ENCODE assay signal across 8 cellular contexts in genomic region chr1:146297781-146298574, GRCh38.
DNase-seq lines count a peak whose midpoint lies in the region; ATAC-seq lines count a peak whose summit lies in the region.
"Not testable (repeated sequence)": the region's sequence is repeated elsewhere in the genome, so short reads cannot be mapped to it uniquely, and the experiment has no call there.

No MANE protein-coding gene starts in this region.

- not testable (repeated sequence) for H3K4me3 Mint-ChIP-seq in activated CD8-positive, alpha-beta T cell treated with anti-CD3 and anti-CD28 coated beads, Interleukin-2, amount 10 ng/mL, durations not matched to agents 7 days and 5 days

- H3K27ac Mint-ChIP-seq in activated CD8-positive, alpha-beta T cell treated with anti-CD3 and anti-CD28 coated beads, Interleukin-2, amount 10 ng/mL, durations not matched to agents 7 days and 5 days, result not testable (repeated sequence)

- peak; percentile 48 for ATAC-seq in GM18498 (IDR thresholded peaks at IDR 0.05; ENCODE audit: unreplicated experiment)
- peak; percentile 43 for ATAC-seq in GM19351 (IDR thresholded peaks at IDR 0.05; ENCODE audit: unreplicated experiment)
- ATAC-seq in GM21619 (IDR thresholded peaks at IDR 0.05; ENCODE audit: unreplicated experiment), result peak; percentile 39
- ATAC-seq in HG02938 (IDR thresholded peaks at IDR 0.05; ENCODE audit: unreplicated experiment), result peak; percentile 42
- peak; percentile 52 for ATAC-seq in HG03432 (IDR thresholded peaks at IDR 0.05; ENCODE audit: unreplicated experiment)
- peak; percentile 83 for ATAC-seq in activated CD8-positive, alpha-beta T cell treated with anti-CD3 and anti-CD28 coated beads, Interleukin-2, amount 10 ng/mL, durations not matched to agents 7 days and 5 days
- ATAC-seq in left cardiac atrium, result peak; percentile 77 to 83
- ATAC-seq in sciatic nerve, result peak; percentile 69

- not testable (repeated sequence) for H3K36me3 Mint-ChIP-seq in activated CD8-positive, alpha-beta T cell treated with anti-CD3 and anti-CD28 coated beads, Interleukin-2, amount 10 ng/mL, durations not matched to agents 7 days and 5 days (ENCODE audit: low read depth)

- not testable (repeated sequence) for H3K9me3 Mint-ChIP-seq in activated CD8-positive, alpha-beta T cell treated with anti-CD3 and anti-CD28 coated beads, Interleukin-2, amount 10 ng/mL, durations not matched to agents 7 days and 5 days (ENCODE audit: insufficient read depth)

- not testable (repeated sequence) for DNase-seq in activated CD8-positive, alpha-beta T cell treated with anti-CD3 and anti-CD28 coated beads, Interleukin-2, amount 10 ng/mL, durations not matched to agents 7 days and 5 days; left cardiac atrium; sciatic nerve (ENCODE audit: low spot score)

- H3K4me1 Mint-ChIP-seq in activated CD8-positive, alpha-beta T cell treated with anti-CD3 and anti-CD28 coated beads, Interleukin-2, amount 10 ng/mL, durations not matched to agents 7 days and 5 days (ENCODE audit: low read depth), result not testable (repeated sequence)

- intact Hi-C loops in left cardiac atrium (cut with DNase I); sciatic nerve (cut with DNase I): not testable (repeated sequence)

- POLR2A ChIA-PET in activated CD8-positive, alpha-beta T cell treated with anti-CD3 and anti-CD28 coated beads, Interleukin-2, amount 10 ng/mL, durations not matched to agents 7 days and 5 days (lab: Charles Lee), result not testable (repeated sequence)

- CTCF ChIA-PET in activated CD8-positive, alpha-beta T cell treated with anti-CD3 and anti-CD28 coated beads, Interleukin-2, amount 10 ng/mL, durations not matched to agents 7 days and 5 days (lab: Charles Lee), result not testable (repeated sequence)

- not testable (repeated sequence) for H3K27me3 Mint-ChIP-seq in activated CD8-positive, alpha-beta T cell treated with anti-CD3 and anti-CD28 coated beads, Interleukin-2, amount 10 ng/mL, durations not matched to agents 7 days and 5 days (ENCODE audit: low read depth)
